26 cellular contexts compared by ENCODE assay signal in genomic region chr5:159638481-159638880, GRCh38.
"Had no signal": no experiment of that assay in that cellular context is flagged by ENCODE, and none has a peak within 500 bp of the region (broad histone marks: within the 10 kb centered on the region; RNA-seq: fewer than 3 reads in every experiment).

No MANE protein-coding gene starts in this region.

- H3K27ac ChIP-seq: colonic mucosa, coronary artery, dorsolateral prefrontal cortex, epithelial cell of prostate, esophagus muscularis mucosa, esophagus squamous epithelium, foreskin keratinocyte, gastrocnemius medialis, gastroesophageal sphincter, heart left ventricle, heart right ventricle, hepatocyte had no signal

- H3K79me2 ChIP-seq: hepatocyte had no signal

- H3K4me1 ChIP-seq: colonic mucosa, esophagus squamous epithelium, foreskin keratinocyte, gastrocnemius medialis, gastroesophageal sphincter had no signal

- H3K36me3 ChIP-seq: colonic mucosa, esophagus muscularis mucosa, esophagus squamous epithelium, gastrocnemius medialis, gastroesophageal sphincter, heart left ventricle, heart right ventricle had no signal

- ATAC-seq: effector memory CD8-positive, alpha-beta T cell; esophagus mucosa; foreskin keratinocyte; gastrocnemius medialis; gastroesophageal sphincter; heart left ventricle; heart right ventricle had no signal

- H2AFZ ChIP-seq: hepatocyte had no signal

- H3K4me3 ChIP-seq: colonic mucosa, coronary artery, dorsolateral prefrontal cortex, esophagus muscularis mucosa, esophagus squamous epithelium, gastrocnemius medialis, gastroesophageal sphincter, heart left ventricle, heart right ventricle, hepatocyte had no signal

- DNase-seq: colonic mucosa; cortex of kidney; dermis blood vessel endothelial cell; dorsolateral prefrontal cortex; effector CD4-positive, alpha-beta T cell; effector CD8-positive, alpha-beta T cell; effector memory CD4-positive, alpha-beta T cell; effector memory CD8-positive, alpha-beta T cell; endodermal cell; esophagus squamous epithelium; foreskin fibroblast; foreskin keratinocyte; foreskin melanocyte; gastrocnemius medialis; glutamatergic neuron; head of caudate nucleus; heart left ventricle; heart right ventricle had no signal

- H3K27me3 ChIP-seq: colonic mucosa, dorsolateral prefrontal cortex, gastrocnemius medialis, gastroesophageal sphincter, heart left ventricle, heart right ventricle, hepatocyte had no signal

- H3K4me2 ChIP-seq: hepatocyte had no signal

- FAIRE-seq: endometrium, endothelial cell of umbilical vein had no signal

- H3K9me3 ChIP-seq: colonic mucosa, esophagus muscularis mucosa, esophagus squamous epithelium, gastrocnemius medialis, gastroesophageal sphincter had no signal
